Comparison of ENCODE assay signal across 27 cellular contexts in genomic region chr11:17490938-17491337, GRCh38. TPM values are rescaled to one million over a fixed set of nuclear protein-coding genes. Genes with fewer than 3 reads are reported as not detected.
DNase-seq lines count a peak whose midpoint lies in the region; ATAC-seq, FAIRE-seq and TF ChIP-seq lines count a peak whose summit lies in the region.
"Had no signal": no experiment of that assay in that cellular context is flagged by ENCODE, and none has a peak within 500 bp of the region (broad histone marks: within the 10 kb centered on the region; RNA-seq: fewer than 3 reads in every experiment).

No MANE protein-coding gene starts in this region.

- H3K4me3 ChIP-seq in liver (ENCODE audit: low read depth in 1 of 3, low read length in 3 of 3): no peak overlapping the region
- H3K4me3 ChIP-seq in HepG2 (replicated peaks in 1 of 3; ENCODE audit: insufficient read depth in 1 of 3, low read depth in 2 of 3, low read length in 3 of 3): no peak overlapping the region
- H3K4me3 ChIP-seq: A549, GM12878, GM23338 had no signal

- no peak for FAIRE-seq in HepG2 (lab: Jason Lieb, UNC)
- FAIRE-seq: A549, D721Med, GM12878, GM19239 had no signal

- H3K79me2 ChIP-seq in HepG2 (ENCODE audit: insufficient read depth, low read length): no peaks in the 10 kb centered on the region

- H3K27ac ChIP-seq in liver (ENCODE audit: low read depth in 1 of 2, low read length in 2 of 2) (no peak overlapping the region), HepG2 (ENCODE audit: extremely low read length, insufficient read depth, low read length) (no peak overlapping the region)
- H3K27ac ChIP-seq: 22Rv1, A549, C4-2B had no signal

- no TSS peak for BruUV-seq in HepG2 (replicated peaks; lab: Mats Ljungman, UMichigan)

- TF ChIP-seq POLR2A in HepG2 (IDR thresholded peaks at IDR 0.05; ENCODE audit: insufficient read depth in 1 of 2, low read depth in 2 of 2, low read length in 2 of 2): no peak

- no peak for DNase-seq in Right ventricle myocardium inferior (ENCODE audit: missing footprints)
- no peak for DNase-seq in cardiac septum (ENCODE audit: low spot score)
- no peak for DNase-seq in HepG2 (ENCODE audit: low spot score)
- DNase-seq in left ventricle myocardium superior: peak; percentile 46
- no peak for DNase-seq in OCI-M2 (lab: John Stamatoyannopoulos, UW; ENCODE audit: unreplicated experiment)
- no peak for DNase-seq in T1000 (lab: John Stamatoyannopoulos, UW)
- no peak for DNase-seq in A172 (ENCODE audit: low spot score)
- DNase-seq: ACHN; AML-193; BE2C; CD4-positive, CD25-positive, alpha-beta regulatory T cell; CD8-positive, alpha-beta T cell; DMS 273 treated with DMSO at 0.1 percent for 48 hours; DMS79; EL; GDM1; H9 had no signal

- TF ChIP-seq CTCF in liver (IDR thresholded peaks at IDR 0.05; ENCODE audit: low read depth, low read length, missing input control) (no peak), HepG2 (CRISPR knock-in tag; IDR thresholded peaks at IDR 0.05) (no peak)

- no peak for TF ChIP-seq EP300 in HepG2 (IDR thresholded peaks at IDR 0.05; ENCODE audit: low read depth in 2 of 2, low read length in 2 of 2)
- TF ChIP-seq EP300 in HepG2 (CRISPR knock-in tag; IDR thresholded peaks at IDR 0.05; ENCODE audit: borderline replicate concordance): no peak

- H2AFZ ChIP-seq in HepG2 (ENCODE audit: low read length): no peak overlapping the region
- H2AFZ ChIP-seq: GM23338 had no signal

- no peaks in the 10 kb centered on the region for H4K20me1 ChIP-seq in HepG2 (ENCODE audit: insufficient read depth, low read length)

- H3K9me3 ChIP-seq in liver (ENCODE audit: control insufficient read depth in 4 of 4, low read length in 3 of 4) (no peaks in the 10 kb centered on the region), HepG2 (ENCODE audit: low read length) (no peaks in the 10 kb centered on the region)
- H3K9me3 ChIP-seq: A549, BE2C had no signal

- 82% methylated on average over 4 of the region's 4 CpGs for WGBS in liver
- WGBS in HepG2 (ENCODE audit: low lambda C conversion rate): 57% methylated on average over 4 of the region's 4 CpGs

- H3K4me2 ChIP-seq in HepG2 (ENCODE audit: low read depth, low read length): no peak overlapping the region
- H3K4me2 ChIP-seq: A549, GM23338 had no signal

- H3K4me1 ChIP-seq in liver (ENCODE audit: control insufficient read depth in 4 of 4, insufficient read depth in 4 of 4, low read length in 3 of 4): no peaks in the 10 kb centered on the region
- H3K4me1 ChIP-seq in HepG2 (ENCODE audit: insufficient read depth, low read length): peaks cover 9% of the 10 kb centered on the region
- H3K4me1 ChIP-seq: A549, BE2C had no signal

- H3K36me3 ChIP-seq in liver (ENCODE audit: control insufficient read depth in 4 of 4, insufficient read depth in 3 of 4, low read depth in 1 of 4, low read length in 3 of 4): no peaks in the 10 kb centered on the region
- H3K36me3 ChIP-seq in HepG2 (replicated peaks in 1 of 2; ENCODE audit: control insufficient read depth in 1 of 2, insufficient read depth in 2 of 2, low read length in 2 of 2): no peaks in the 10 kb centered on the region
- H3K36me3 ChIP-seq: BE2C had no signal

- intact Hi-C loops in Right ventricle myocardium inferior (cut with DNase I): no loop called here
- intact Hi-C loops in cardiac septum (cut with DNase I): no loop called here
- intact Hi-C loops in HepG2 (cut with micrococcal nuclease; ENCODE audit: unreplicated experiment): no loop called here
- intact Hi-C loops in left ventricle myocardium superior (cut with micrococcal nuclease): no loop called here

- no peak overlapping the region for H3K9ac ChIP-seq in liver (ENCODE audit: low read depth in 1 of 2, low read length in 2 of 2)
- H3K9ac ChIP-seq in HepG2 (ENCODE audit: insufficient read depth, low read depth, low read length): no peak overlapping the region

- POLR2A ChIA-PET in HepG2 (lab: Yijun Ruan, JAX): no interaction called here

- in situ Hi-C loops in HepG2 (cut with HindIII; ENCODE audit: extremely low pct_ligation_motif_present, low pct_unique_long_range_greater_than_20kb): no loop called here

- CTCF ChIA-PET in HepG2 (lab: Yijun Ruan, JAX; ENCODE audit: low intra/inter-chr PET ratio, low total read pairs): no interaction called here

- H3K27me3 ChIP-seq in liver (ENCODE audit: control insufficient read depth in 4 of 4, insufficient read depth in 4 of 4, low read length in 3 of 4) (no peaks in the 10 kb centered on the region), HepG2 (ENCODE audit: control insufficient read depth in 1 of 2, insufficient read depth in 2 of 2, low read length in 2 of 2) (peaks cover 1 to 44% of the 10 kb centered on the region in 2 experiments; a peak in 3 of 5 replicates)
- H3K27me3 ChIP-seq: BE2C had no signal

- TF ChIP-seq RAD21 in liver (IDR thresholded peaks at IDR 0.05) (no peak), HepG2 (CRISPR knock-in tag; IDR thresholded peaks at IDR 0.05) (no peak)

- ATAC-seq in Right ventricle myocardium inferior (peak; percentile 40), HepG2 (no peak), left ventricle myocardium superior (peak; percentile 75)
- ATAC-seq: A549; CD8-positive, alpha-beta T cell; GM12878; GM23338; HCT116 had no signal

RNA-seq across cellular contexts. Expression of gene ABCC8, which starts 14.3 kb away (rescaled TPM):
- total RNA-seq in Right ventricle myocardium inferior: 1.1 TPM
- 3.9 TPM for total RNA-seq in cardiac septum
- under 1 TPM in 1 of 2 donors, not detected in 1; 0.25 TPM for total RNA-seq in liver
- under 1 TPM in 1 of 2 donors, not detected in 1; 0.16 TPM for polyA plus RNA-seq in liver
- total RNA-seq in HepG2 (2016; rRNA removed; fragmentation: Illumina TruSeq; extraction: Trizol): not detected in 2 replicates
- not detected in 2 replicates for total RNA-seq in HepG2 (2016; cell fraction: cytosol; rRNA removed; fragmentation: Illumina TruSeq; extraction: Trizol; ENCODE audit: low read depth)
- total RNA-seq in HepG2 (2016; cell fraction: insoluble cytoplasmic fraction; rRNA removed; fragmentation: Illumina TruSeq; extraction: Trizol): not detected in 2 replicates
- total RNA-seq in HepG2 (2016; cell fraction: membrane; rRNA removed; fragmentation: Illumina TruSeq; extraction: Trizol): not detected in 2 replicates
- total RNA-seq in HepG2 (2016; cell fraction: nucleus; rRNA removed; fragmentation: Illumina TruSeq; extraction: Trizol): not detected in 2 replicates
- not detected in 2 replicates for polyA plus RNA-seq in HepG2 (2011; rRNA removed)
- polyA plus RNA-seq in HepG2 (2011; cell fraction: cytosol; rRNA removed): not detected in 2 replicates
- polyA plus RNA-seq in HepG2 (2011; cell fraction: nucleus; rRNA removed): 0.03 TPM in 1 of 2 replicates, not detected in the other
- not detected in 2 replicates for polyA plus RNA-seq in HepG2 (2012)
- polyA plus RNA-seq in HepG2 (2016; cell fraction: cytosol; fragmentation: Illumina TruSeq; extraction: Trizol; ENCODE audit: low read depth): not detected in 2 replicates
- polyA plus RNA-seq in HepG2 (2016; cell fraction: insoluble cytoplasmic fraction; fragmentation: Illumina TruSeq; extraction: Trizol; ENCODE audit: low read depth): not detected in 2 replicates
- not detected in 2 replicates for polyA plus RNA-seq in HepG2 (2016; cell fraction: membrane; fragmentation: Illumina TruSeq; extraction: Trizol; ENCODE audit: low read depth)
- not detected in 2 replicates for polyA plus RNA-seq in HepG2 (2016; cell fraction: nucleus; fragmentation: Illumina TruSeq; extraction: Trizol; ENCODE audit: insufficient read depth, low read depth)
- polyA minus RNA-seq in HepG2 (2011; rRNA and poly(A)+ RNA removed; ENCODE audit: low replicate concordance): 9.4 TPM in 1 of 2 replicates, not detected in the other
- not detected in 2 replicates for polyA minus RNA-seq in HepG2 (2011; cell fraction: cytosol; rRNA and poly(A)+ RNA removed)
- 1.0 TPM in 1 of 2 replicates, not detected in the other for polyA minus RNA-seq in HepG2 (2011; cell fraction: nucleus; rRNA and poly(A)+ RNA removed)
- 2.1 TPM for total RNA-seq in left ventricle myocardium superior
- total RNA-seq in A172 (2014; rRNA removed; shearing (Covaris generic)): not detected in 2 replicates
- total RNA-seq: CD4-positive, CD25-positive, alpha-beta regulatory T cell; CD8-positive, alpha-beta T cell; GM12878; H4 had no signal
- polyA plus RNA-seq: CD4-positive, CD25-positive, alpha-beta regulatory T cell; GM12878 had no signal

RNA-seq across cellular contexts. Expression of gene USH1C, which starts 53.3 kb away (rescaled TPM):
- not detected for total RNA-seq in Right ventricle myocardium inferior
- total RNA-seq in cardiac septum: not detected
- total RNA-seq in liver: 1 to 10 TPM in 1 of 2 donors, under 1 TPM in 1; 0.09 to 1.2 TPM
- 1 to 10 TPM in 1 of 2 donors, under 1 TPM in 1; 0.33 to 1.3 TPM for polyA plus RNA-seq in liver
- total RNA-seq in HepG2 (2016; rRNA removed; fragmentation: Illumina TruSeq; extraction: Trizol): not detected in 2 replicates
- not detected in 2 replicates for total RNA-seq in HepG2 (2016; cell fraction: cytosol; rRNA removed; fragmentation: Illumina TruSeq; extraction: Trizol; ENCODE audit: low read depth)
- not detected in 2 replicates for total RNA-seq in HepG2 (2016; cell fraction: insoluble cytoplasmic fraction; rRNA removed; fragmentation: Illumina TruSeq; extraction: Trizol)
- total RNA-seq in HepG2 (2016; cell fraction: membrane; rRNA removed; fragmentation: Illumina TruSeq; extraction: Trizol): not detected in 2 replicates
- total RNA-seq in HepG2 (2016; cell fraction: nucleus; rRNA removed; fragmentation: Illumina TruSeq; extraction: Trizol): not detected in 2 replicates
- not detected in 2 replicates for polyA plus RNA-seq in HepG2 (2011; rRNA removed)
- 0.07 TPM in 1 of 2 replicates, not detected in the other for polyA plus RNA-seq in HepG2 (2011; cell fraction: cytosol; rRNA removed)
- polyA plus RNA-seq in HepG2 (2011; cell fraction: nucleus; rRNA removed): 0.14 TPM in 1 of 2 replicates, not detected in the other
- polyA plus RNA-seq in HepG2 (2012): not detected in 2 replicates
- not detected in 2 replicates for polyA plus RNA-seq in HepG2 (2016; cell fraction: cytosol; fragmentation: Illumina TruSeq; extraction: Trizol; ENCODE audit: low read depth)
- polyA plus RNA-seq in HepG2 (2016; cell fraction: insoluble cytoplasmic fraction; fragmentation: Illumina TruSeq; extraction: Trizol; ENCODE audit: low read depth): not detected in 2 replicates
- polyA plus RNA-seq in HepG2 (2016; cell fraction: membrane; fragmentation: Illumina TruSeq; extraction: Trizol; ENCODE audit: low read depth): not detected in 2 replicates
- polyA plus RNA-seq in HepG2 (2016; cell fraction: nucleus; fragmentation: Illumina TruSeq; extraction: Trizol; ENCODE audit: insufficient read depth, low read depth): not detected in 2 replicates
- polyA minus RNA-seq in HepG2 (2011; rRNA and poly(A)+ RNA removed; ENCODE audit: low replicate concordance): 32.5 TPM in 1 of 2 replicates, not detected in the other
- not detected in 2 replicates for polyA minus RNA-seq in HepG2 (2011; cell fraction: cytosol; rRNA and poly(A)+ RNA removed)
- polyA minus RNA-seq in HepG2 (2011; cell fraction: nucleus; rRNA and poly(A)+ RNA removed): not detected in 2 replicates
- 1.3 TPM for total RNA-seq in left ventricle myocardium superior
- not detected in 2 replicates for total RNA-seq in A172 (2014; rRNA removed; shearing (Covaris generic))
- total RNA-seq: CD4-positive, CD25-positive, alpha-beta regulatory T cell; CD8-positive, alpha-beta T cell; GM12878; H4 had no signal
- polyA plus RNA-seq: CD4-positive, CD25-positive, alpha-beta regulatory T cell; GM12878 had no signal

RNA-seq across cellular contexts. Expression of gene OTOG, which starts 56.1 kb away (rescaled TPM):
- total RNA-seq in Right ventricle myocardium inferior (not detected), cardiac septum (not detected), liver (not detected), HepG2 (2016; rRNA removed; fragmentation: Illumina TruSeq; extraction: Trizol) (not detected in 2 replicates), left ventricle myocardium superior (not detected)
- polyA plus RNA-seq in liver (not detected), HepG2 (2011; rRNA removed) (not detected in 2 replicates)
- not detected in 2 replicates for total RNA-seq in HepG2 (2016; cell fraction: cytosol; rRNA removed; fragmentation: Illumina TruSeq; extraction: Trizol; ENCODE audit: low read depth)
- not detected in 2 replicates for total RNA-seq in HepG2 (2016; cell fraction: insoluble cytoplasmic fraction; rRNA removed; fragmentation: Illumina TruSeq; extraction: Trizol)
- not detected in 2 replicates for total RNA-seq in HepG2 (2016; cell fraction: membrane; rRNA removed; fragmentation: Illumina TruSeq; extraction: Trizol)
- total RNA-seq in HepG2 (2016; cell fraction: nucleus; rRNA removed; fragmentation: Illumina TruSeq; extraction: Trizol): not detected in 2 replicates
- polyA plus RNA-seq in HepG2 (2011; cell fraction: cytosol; rRNA removed): not detected in 2 replicates
- not detected in 2 replicates for polyA plus RNA-seq in HepG2 (2011; cell fraction: nucleus; rRNA removed)
- polyA plus RNA-seq in HepG2 (2012): not detected in 2 replicates
- not detected in 2 replicates for polyA plus RNA-seq in HepG2 (2016; cell fraction: cytosol; fragmentation: Illumina TruSeq; extraction: Trizol; ENCODE audit: low read depth)
- polyA plus RNA-seq in HepG2 (2016; cell fraction: insoluble cytoplasmic fraction; fragmentation: Illumina TruSeq; extraction: Trizol; ENCODE audit: low read depth): not detected in 2 replicates
- polyA plus RNA-seq in HepG2 (2016; cell fraction: membrane; fragmentation: Illumina TruSeq; extraction: Trizol; ENCODE audit: low read depth): not detected in 2 replicates
- not detected in 2 replicates for polyA plus RNA-seq in HepG2 (2016; cell fraction: nucleus; fragmentation: Illumina TruSeq; extraction: Trizol; ENCODE audit: insufficient read depth, low read depth)
- polyA minus RNA-seq in HepG2 (2011; rRNA and poly(A)+ RNA removed; ENCODE audit: low replicate concordance): 0.84 TPM in 1 of 2 replicates, not detected in the other
- polyA minus RNA-seq in HepG2 (2011; cell fraction: cytosol; rRNA and poly(A)+ RNA removed): not detected in 2 replicates
- not detected in 2 replicates for polyA minus RNA-seq in HepG2 (2011; cell fraction: nucleus; rRNA and poly(A)+ RNA removed)
- total RNA-seq in A172 (2014; rRNA removed; shearing (Covaris generic)): not detected in 2 replicates
- total RNA-seq: CD4-positive, CD25-positive, alpha-beta regulatory T cell; CD8-positive, alpha-beta T cell; GM12878; H4 had no signal
- polyA plus RNA-seq: A549; CD4-positive, CD25-positive, alpha-beta regulatory T cell; GM12878 had no signal
